11 cellular contexts compared by ENCODE assay signal in genomic region chr5:31193026-31193425, GRCh38. TPM values are rescaled to one million over a fixed set of nuclear protein-coding genes. Genes with fewer than 3 reads are reported as not detected.
A peak's percentile ranks its signal among the peaks of the same experiment; 100 is the strongest.
DNase-seq lines count a peak whose midpoint lies in the region; TF ChIP-seq lines count a peak whose summit lies in the region.
"Had no signal": no experiment of that assay in that cellular context is flagged by ENCODE, and none has a peak within 500 bp of the region (broad histone marks: within the 10 kb centered on the region; RNA-seq: fewer than 3 reads in every experiment).

No MANE protein-coding gene starts in this region.

- H3K4me1 ChIP-seq in fibroblast of lung (ENCODE audit: control insufficient read depth, extremely low read depth, insufficient read depth, low read length) (no peaks in the 10 kb centered on the region), osteoblast (ENCODE audit: insufficient read depth, low read length) (peaks cover 2% of the 10 kb centered on the region)

- H3K9me3 ChIP-seq in fibroblast of lung (ENCODE audit: control insufficient read depth, insufficient read depth, low read depth, low read length) (no peaks in the 10 kb centered on the region), osteoblast (ENCODE audit: low read depth, low read length) (no peaks in the 10 kb centered on the region)

- peaks cover 43% of the 10 kb centered on the region for H3K27me3 Mint-ChIP-seq in Calu3 (ENCODE audit: unreplicated experiment)

- H3K36me3 Mint-ChIP-seq in Calu3 (ENCODE audit: insufficient read depth, unreplicated experiment): peaks cover 8% of the 10 kb centered on the region
- H3K36me3 Mint-ChIP-seq: CD4-positive, CD25-positive, alpha-beta regulatory T cell; stimulated activated memory B cell treated with anti-CD40 and anti-IgM and Interleukin-4, amounts not matched to agents 10 μg/mL and 1 μg/mL and 100 μg/mL, for 72 hours had no signal

- DNase-seq in Calu3 (no peak), OCI-M1 (lab: John Stamatoyannopoulos, UW) (peak; percentile 52), fibroblast of lung (ENCODE audit: low read depth in 2 of 2) (no peak), osteoblast (ENCODE audit: insufficient read length, low spot score, missing footprints) (peak; percentile 62), NCI-H1048 (lab: John Stamatoyannopoulos, UW) (no peak), ecto neural progenitor cell (ENCODE audit: low spot score) (no peak)
- no peak for DNase-seq in effector CD8-positive, alpha-beta T cell (lab: John Stamatoyannopoulos, UW)
- DNase-seq in activated CD4-positive, alpha-beta T cell treated with anti-CD3 and anti-CD28 coated beads, Interleukin-2, amount 50 U/mL, for 4 hours: no peak
- DNase-seq: CD4-positive, CD25-positive, alpha-beta regulatory T cell; T-helper 1 cell had no signal

- peaks cover 18% of the 10 kb centered on the region for H3K4me1 Mint-ChIP-seq in Calu3 (ENCODE audit: low read depth, unreplicated experiment)

- intact Hi-C loops in Calu3 (cut with micrococcal nuclease; ENCODE audit: unreplicated experiment): no loop called here

- H2AFZ ChIP-seq in fibroblast of lung (ENCODE audit: low read length): peak overlapping the region; percentile 16
- H2AFZ ChIP-seq in osteoblast (ENCODE audit: low read length): no peak overlapping the region

- H3K9ac ChIP-seq in fibroblast of lung (ENCODE audit: insufficient read depth, low read length): no peak overlapping the region

- TF ChIP-seq CTCF in Calu3 (IDR thresholded peaks at IDR 0.05; ENCODE audit: unreplicated experiment) (no peak), fibroblast of lung (conservative IDR thresholded peaks at IDR 0.05 in 1 of 2, IDR thresholded peaks at IDR 0.05 in 1 of 2; ENCODE audit: low read depth in 1 of 2, low read length in 2 of 2) (no peak), osteoblast (IDR thresholded peaks at IDR 0.05; ENCODE audit: extremely low read depth, low read depth, low read length) (no peak)

- H3K4me2 ChIP-seq in fibroblast of lung (ENCODE audit: extremely low read depth, insufficient read depth, low read length) (peak overlapping the region; percentile 83), osteoblast (ENCODE audit: insufficient read depth, low read length) (peak overlapping the region; percentile 67)

- H3K27me3 ChIP-seq in fibroblast of lung (ENCODE audit: control insufficient read depth, insufficient read depth, low read length) (no peaks in the 10 kb centered on the region), osteoblast (ENCODE audit: insufficient read depth, low read length) (peaks cover 29% of the 10 kb centered on the region)

- H3K79me2 ChIP-seq in fibroblast of lung (ENCODE audit: control insufficient read depth, insufficient read depth, low read length) (peaks cover 4% of the 10 kb centered on the region), osteoblast (ENCODE audit: insufficient read depth, low read length) (no peaks in the 10 kb centered on the region)

- H3K4me3 Mint-ChIP-seq in Calu3 (ENCODE audit: low read depth, unreplicated experiment): peak overlapping the region; percentile 63
- H3K4me3 Mint-ChIP-seq: CD4-positive, CD25-positive, alpha-beta regulatory T cell; stimulated activated memory B cell treated with anti-CD40 and anti-IgM and Interleukin-4, amounts not matched to agents 10 μg/mL and 1 μg/mL and 100 μg/mL, for 72 hours had no signal

- peak overlapping the region; percentile 46 for H3K27ac Mint-ChIP-seq in Calu3 (ENCODE audit: unreplicated experiment)
- H3K27ac Mint-ChIP-seq: CD4-positive, CD25-positive, alpha-beta regulatory T cell; stimulated activated memory B cell treated with anti-CD40 and anti-IgM and Interleukin-4, amounts not matched to agents 10 μg/mL and 1 μg/mL and 100 μg/mL, for 72 hours had no signal

- H4K20me1 ChIP-seq in fibroblast of lung (ENCODE audit: control insufficient read depth, extremely low read depth, insufficient read depth, low read length): no peaks in the 10 kb centered on the region
- no peaks in the 10 kb centered on the region for H4K20me1 ChIP-seq in osteoblast (ENCODE audit: insufficient read depth, low read length)

- H3K9me3 Mint-ChIP-seq in Calu3 (ENCODE audit: low read depth, unreplicated experiment): no peaks in the 10 kb centered on the region
- H3K9me3 Mint-ChIP-seq: stimulated activated memory B cell treated with anti-CD40 and anti-IgM and Interleukin-4, amounts not matched to agents 10 μg/mL and 1 μg/mL and 100 μg/mL, for 72 hours had no signal

- H3K27ac ChIP-seq in fibroblast of lung (ENCODE audit: insufficient read depth, low read length) (no peak overlapping the region), osteoblast (ENCODE audit: low read depth, low read length) (no peak overlapping the region)

- no TSS peak for BruUV-seq in Calu3 (replicated peaks; lab: Mats Ljungman, UMichigan)

- peak overlapping the region in 3 of 4 experiments; percentile 60 to 79 (median 75) for H3K4me3 ChIP-seq in fibroblast of lung (replicated peaks in 1 of 4; ENCODE audit: control extremely low read depth in 1 of 4, insufficient read depth in 1 of 4, low read depth in 3 of 4, low read length in 4 of 4)
- H3K4me3 ChIP-seq in osteoblast (ENCODE audit: insufficient read depth, low read length): no peak overlapping the region

- no peaks in the 10 kb centered on the region for H3K36me3 ChIP-seq in fibroblast of lung (ENCODE audit: control insufficient read depth, insufficient read depth, low read length)
- H3K36me3 ChIP-seq in osteoblast (ENCODE audit: insufficient read depth, low read length): no peaks in the 10 kb centered on the region

- CTCF ChIA-PET in Calu3 (lab: Charles Lee): no interaction called here

RNA-seq across cellular contexts. Expression of gene CDH6, which starts 0.5 kb away (rescaled TPM):
- 2.3 and 3.8 TPM in 2 replicates for total RNA-seq in Calu3 (2022)
- 9.8 and 10.4 TPM in 2 replicates for total RNA-seq in fibroblast of lung
- 18.8 and 45.4 TPM in 2 replicates for polyA plus RNA-seq in fibroblast of lung
- polyA plus RNA-seq in fibroblast of lung (2012): 11.2 and 24.6 TPM in 2 replicates
- 13.1 and 84.2 TPM in 2 replicates for polyA minus RNA-seq in fibroblast of lung (ENCODE audit: low replicate concordance)
- 9.4 and 16.3 TPM in 2 replicates for total RNA-seq in osteoblast
- total RNA-seq: CD4-positive, CD25-positive, alpha-beta regulatory T cell had no signal
- polyA plus RNA-seq: CD4-positive, CD25-positive, alpha-beta regulatory T cell had no signal

Comparison
In these comparisons a context has a peak if more than half of its experiments do, and no peak if none do; other contexts are left out.
1. DNase-seq: peak in OCI-M1 (single experiment) and osteoblast (single experiment); none in Calu3 (single experiment), fibroblast of lung (0 of 2), NCI-H1048 (single experiment), effector CD8-positive, alpha-beta T cell (single experiment), activated CD4-positive, alpha-beta T cell treated with anti-CD3 and anti-CD28 coated beads, Interleukin-2, amount 50 U/mL, for 4 hours (0 of 2) and ecto neural progenitor cell (single experiment).